In genomic region chr4:25567253-25567652, GRCh38 we compare ENCODE assay signal across 34 cellular contexts.
"Had no signal": no experiment of that assay in that cellular context is flagged by ENCODE, and none has a peak within 500 bp of the region (broad histone marks: within the 10 kb centered on the region; RNA-seq: fewer than 3 reads in every experiment).

No MANE protein-coding gene starts in this region.

- H3K36me3 ChIP-seq: cardiac muscle cell, MG63 had no signal

- H3K27ac ChIP-seq: cardiac muscle cell, PC-9, RWPE1, VCaP had no signal

- H3K27ac Mint-ChIP-seq: activated CD4-positive, alpha-beta memory T cell treated with anti-CD3 and anti-CD28 coated beads, Interleukin-2, amount 10 ng/mL, durations not matched to agents 7 days and 5 days; activated CD8-positive, alpha-beta memory T cell treated with anti-CD3 and anti-CD28 coated beads, Interleukin-2, amount 10 ng/mL, durations not matched to agents 7 days and 5 days; activated naive CD4-positive, alpha-beta T cell treated with anti-CD3 and anti-CD28 coated beads, Interleukin-2, amount 10 ng/mL, durations not matched to agents 7 days and 5 days; activated naive CD8-positive, alpha-beta T cell; activated naive CD8-positive, alpha-beta T cell treated with anti-CD3 and anti-CD28 coated beads, Interleukin-2, amount 50 U/mL, for 24 hours had no signal

- H3K27me3 Mint-ChIP-seq: activated CD4-positive, alpha-beta memory T cell treated with anti-CD3 and anti-CD28 coated beads, Interleukin-2, amount 10 ng/mL, durations not matched to agents 7 days and 5 days; activated CD8-positive, alpha-beta memory T cell treated with anti-CD3 and anti-CD28 coated beads, Interleukin-2, amount 10 ng/mL, durations not matched to agents 7 days and 5 days; activated naive CD4-positive, alpha-beta T cell treated with anti-CD3 and anti-CD28 coated beads, Interleukin-2, amount 10 ng/mL, durations not matched to agents 7 days and 5 days; activated naive CD8-positive, alpha-beta T cell treated with anti-CD3 and anti-CD28 coated beads, Interleukin-2, amount 50 U/mL, for 24 hours had no signal

- ATAC-seq: activated CD8-positive, alpha-beta memory T cell treated with anti-CD3 and anti-CD28 coated beads, Interleukin-2, amount 10 ng/mL, durations not matched to agents 7 days and 5 days; activated naive CD8-positive, alpha-beta T cell treated with anti-CD3 and anti-CD28 coated beads, Interleukin-2, amount 50 U/mL, for 24 hours; Right ventricle myocardium inferior; SK-N-SH treated with all-trans-retinoic acid at 6 μM for 48 hours had no signal

- H3K4me1 Mint-ChIP-seq: activated CD4-positive, alpha-beta memory T cell treated with anti-CD3 and anti-CD28 coated beads, Interleukin-2, amount 10 ng/mL, durations not matched to agents 7 days and 5 days; activated CD8-positive, alpha-beta memory T cell treated with anti-CD3 and anti-CD28 coated beads, Interleukin-2, amount 10 ng/mL, durations not matched to agents 7 days and 5 days; activated naive CD4-positive, alpha-beta T cell treated with anti-CD3 and anti-CD28 coated beads, Interleukin-2, amount 10 ng/mL, durations not matched to agents 7 days and 5 days; activated naive CD8-positive, alpha-beta T cell treated with anti-CD3 and anti-CD28 coated beads, Interleukin-2, amount 50 U/mL, for 24 hours; central memory CD8-positive, alpha-beta T cell had no signal

- H3K4me3 ChIP-seq: cardiac muscle cell, MG63, PC-9 had no signal

- H3K36me3 Mint-ChIP-seq: activated CD8-positive, alpha-beta memory T cell treated with anti-CD3 and anti-CD28 coated beads, Interleukin-2, amount 10 ng/mL, durations not matched to agents 7 days and 5 days; activated naive CD4-positive, alpha-beta T cell treated with anti-CD3 and anti-CD28 coated beads, Interleukin-2, amount 10 ng/mL, durations not matched to agents 7 days and 5 days; activated naive CD8-positive, alpha-beta T cell had no signal

- H3K9me3 Mint-ChIP-seq: activated CD4-positive, alpha-beta memory T cell treated with anti-CD3 and anti-CD28 coated beads, Interleukin-2, amount 10 ng/mL, durations not matched to agents 7 days and 5 days; activated naive CD4-positive, alpha-beta T cell treated with anti-CD3 and anti-CD28 coated beads, Interleukin-2, amount 10 ng/mL, durations not matched to agents 7 days and 5 days; activated naive CD8-positive, alpha-beta T cell treated with anti-CD3 and anti-CD28 coated beads, Interleukin-2, amount 50 U/mL, for 24 hours; central memory CD8-positive, alpha-beta T cell had no signal

- H3K27me3 ChIP-seq: cardiac muscle cell, MG63 had no signal

- DNase-seq: activated CD4-positive, alpha-beta memory T cell treated with anti-CD3 and anti-CD28 coated beads, Interleukin-2, amount 10 ng/mL, durations not matched to agents 7 days and 5 days; activated CD4-positive, alpha-beta T cell treated with anti-CD3 and anti-CD28 coated beads for 1 hour; activated CD4-positive, alpha-beta T cell treated with anti-CD3 and anti-CD28 coated beads for 48 hours; activated CD4-positive, CD25-positive, alpha-beta regulatory T cell; activated CD8-positive, alpha-beta memory T cell treated with anti-CD3 and anti-CD28 coated beads for 24 hours; activated CD8-positive, alpha-beta memory T cell treated with anti-CD3 and anti-CD28 coated beads, Interleukin-2, amount 10 ng/mL, durations not matched to agents 7 days and 5 days; activated CD8-positive, alpha-beta memory T cell treated with anti-CD3 and anti-CD28 coated beads, Interleukin-2, amount 50 U/mL, for 48 hours; activated effector memory CD4-positive, alpha-beta T cell treated with Interleukin-2 at 50 U/mL for 16 hours; activated naive CD4-positive, alpha-beta T cell treated with anti-CD3 and anti-CD28 coated beads, Interleukin-2, amount 10 ng/mL, durations not matched to agents 7 days and 5 days; activated naive CD8-positive, alpha-beta T cell treated with anti-CD3 and anti-CD28 coated beads, Interleukin-2, amount 50 U/mL, for 24 hours; activated T-cell treated with anti-CD3 and anti-CD28 coated beads, Interleukin-2, amount 50 U/mL, for 48 hours; anterior cingulate cortex; Kasumi-1; MG63; NCI-H1048; NCI-H1105 treated with DMSO at 0.1 percent for 48 hours; NCI-H1436; NCI-H1694 treated with DMSO at 0.1 percent for 48 hours; NCI-H2029; NCI-H345; NCI-H524 treated with DMSO at 0.1 percent for 48 hours; NK-92 treated with Interleukin-12 subunit alpha and Interleukin-12 subunit beta, amount 100 ng/mL, for 24 hours; PC-9; SIG-M5; T-helper 1 cell; T-helper 2 cell; T-helper 9 cell had no signal

- H3K4me3 Mint-ChIP-seq: activated CD4-positive, alpha-beta memory T cell treated with anti-CD3 and anti-CD28 coated beads, Interleukin-2, amount 10 ng/mL, durations not matched to agents 7 days and 5 days; activated CD8-positive, alpha-beta memory T cell treated with anti-CD3 and anti-CD28 coated beads, Interleukin-2, amount 10 ng/mL, durations not matched to agents 7 days and 5 days; activated naive CD4-positive, alpha-beta T cell treated with anti-CD3 and anti-CD28 coated beads, Interleukin-2, amount 10 ng/mL, durations not matched to agents 7 days and 5 days; activated naive CD8-positive, alpha-beta T cell; activated naive CD8-positive, alpha-beta T cell treated with anti-CD3 and anti-CD28 coated beads, Interleukin-2, amount 50 U/mL, for 24 hours; central memory CD8-positive, alpha-beta T cell had no signal

- H3K9me3 ChIP-seq: MG63 had no signal

- H3K4me2 ChIP-seq: PC-9 had no signal

- H2AFZ ChIP-seq: PC-9 had no signal
